ENCODE assay signal across 20 cellular contexts in the genomic region with DNA sequence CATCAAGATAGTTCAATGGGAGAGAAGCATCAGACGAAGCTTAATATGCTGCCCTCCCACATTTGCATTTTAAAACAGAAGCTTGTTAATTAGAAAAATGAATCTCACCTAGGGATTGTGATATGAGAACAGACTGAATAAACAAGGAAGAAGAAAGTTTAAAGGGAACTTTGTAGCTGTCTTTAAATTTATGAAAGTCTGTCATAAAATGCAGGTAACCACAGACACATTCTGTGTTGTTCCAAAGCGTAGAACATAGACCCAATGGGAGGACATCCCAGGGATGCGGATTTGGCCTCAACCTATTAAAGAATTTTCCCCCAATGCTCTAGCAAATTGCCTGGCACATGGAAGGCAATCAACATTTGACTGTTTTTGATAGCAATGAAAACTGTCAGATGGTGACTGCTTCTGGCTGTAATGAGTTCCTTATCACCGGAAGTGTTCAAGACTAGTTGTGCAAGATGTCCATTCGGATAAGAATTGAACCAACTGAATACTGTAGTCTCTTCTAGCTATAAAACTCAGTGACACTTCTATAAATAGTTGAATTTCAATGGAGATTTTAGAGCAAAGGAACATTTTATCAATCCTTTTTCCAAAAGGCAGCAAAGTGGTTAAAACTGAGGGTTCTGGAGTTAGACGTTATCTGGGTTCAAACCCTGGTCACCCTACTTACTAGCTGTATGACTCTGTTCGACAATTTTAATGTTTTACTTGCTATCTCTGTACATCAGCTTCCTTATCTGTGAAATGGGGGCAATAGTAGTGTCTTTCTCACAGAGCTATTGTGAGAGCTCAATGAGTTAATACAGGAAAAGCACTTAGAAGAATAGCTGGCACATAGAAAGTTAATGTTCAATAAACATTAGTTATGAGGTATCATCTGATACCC.
DNase-seq lines count a peak whose midpoint lies in the region; ATAC-seq and TF ChIP-seq lines count a peak whose summit lies in the region.
"Had no signal": no experiment of that assay in that cellular context is flagged by ENCODE, and none has a peak within 500 bp of the region (broad histone marks: within the 10 kb centered on the region; RNA-seq: fewer than 3 reads in every experiment).

No MANE protein-coding gene starts in this region.

- CTCF ChIA-PET in activated CD8-positive, alpha-beta memory T cell treated with anti-CD3 and anti-CD28 coated beads, Interleukin-2, amount 10 ng/mL, durations not matched to agents 7 days and 5 days (lab: Charles Lee): interaction anchor here (0.7 to 2.3 kb wide), 8 partner anchors 9 to 74 kb away, joined by 3 to 13 read pairs (median 3); no protein-coding TSS in a partner anchor

- peaks cover 91% of the 10 kb centered on the region for H3K4me1 Mint-ChIP-seq in activated CD8-positive, alpha-beta memory T cell treated with anti-CD3 and anti-CD28 coated beads, Interleukin-2, amount 10 ng/mL, durations not matched to agents 7 days and 5 days
- peaks cover 95% of the 10 kb centered on the region for H3K4me1 Mint-ChIP-seq in activated T-helper 1 cell treated with anti-CD3 and anti-CD28 coated beads, Interleukin-12 subunit alpha, Interleukin-12 subunit beta, Interleukin-2, Interleukin-4 antibody, amounts not matched to agents 30 ng/mL and 10 ng/mL and 1 ng/mL, durations not matched to agents 14 hours and 24 hours and 36 hours (ENCODE audit: low read depth)

- no peak overlapping the region for H3K4me3 Mint-ChIP-seq in activated CD8-positive, alpha-beta memory T cell treated with anti-CD3 and anti-CD28 coated beads, Interleukin-2, amount 10 ng/mL, durations not matched to agents 7 days and 5 days
- peak overlapping the region; percentile 22 for H3K4me3 Mint-ChIP-seq in activated T-helper 1 cell treated with anti-CD3 and anti-CD28 coated beads, Interleukin-12 subunit alpha, Interleukin-12 subunit beta, Interleukin-2, Interleukin-4 antibody, amounts not matched to agents 30 ng/mL and 10 ng/mL and 1 ng/mL, durations not matched to agents 14 hours and 24 hours and 36 hours
- H3K4me3 Mint-ChIP-seq: CD4-positive, CD25-positive, alpha-beta regulatory T cell had no signal

- H3K4me3 ChIP-seq in mucosa of descending colon: no peak overlapping the region
- H3K4me3 ChIP-seq: breast epithelium, gastrocnemius medialis, HAP-1, suprapubic skin had no signal

- no peaks in the 10 kb centered on the region for H3K9me3 ChIP-seq in mucosa of descending colon
- H3K9me3 ChIP-seq: breast epithelium, gastrocnemius medialis, HAP-1, suprapubic skin had no signal

- intact Hi-C loops in activated T-helper 1 cell treated with anti-CD3 and anti-CD28 coated beads, Interleukin-12 subunit alpha, Interleukin-12 subunit beta, Interleukin-2, Interleukin-4 antibody, amounts not matched to agents 30 ng/mL and 10 ng/mL and 1 ng/mL, durations not matched to agents 14 hours and 24 hours and 36 hours (cut with micrococcal nuclease): no loop called here
- intact Hi-C loops in mucosa of descending colon (cut with DNase I, micrococcal nuclease): no loop called here

- no peak for ATAC-seq in activated CD8-positive, alpha-beta memory T cell treated with anti-CD3 and anti-CD28 coated beads, Interleukin-2, amount 10 ng/mL, durations not matched to agents 7 days and 5 days
- ATAC-seq in mucosa of descending colon: peak; percentile 90
- no peak for ATAC-seq in GM18519 (IDR thresholded peaks at IDR 0.05; ENCODE audit: low FRiP score, unreplicated experiment)
- no peak for ATAC-seq in HG02571 (IDR thresholded peaks at IDR 0.05; ENCODE audit: unreplicated experiment)
- ATAC-seq: gastrocnemius medialis, left lobe of liver had no signal

- H3K36me3 ChIP-seq in mucosa of descending colon (ENCODE audit: low read depth): no peaks in the 10 kb centered on the region
- H3K36me3 ChIP-seq: breast epithelium, gastrocnemius medialis, HAP-1, suprapubic skin had no signal

- peak overlapping the region; percentile 75 for H3K27ac Mint-ChIP-seq in activated CD8-positive, alpha-beta memory T cell treated with anti-CD3 and anti-CD28 coated beads, Interleukin-2, amount 10 ng/mL, durations not matched to agents 7 days and 5 days
- H3K27ac Mint-ChIP-seq in activated T-helper 1 cell treated with anti-CD3 and anti-CD28 coated beads, Interleukin-12 subunit alpha, Interleukin-12 subunit beta, Interleukin-2, Interleukin-4 antibody, amounts not matched to agents 30 ng/mL and 10 ng/mL and 1 ng/mL, durations not matched to agents 14 hours and 24 hours and 36 hours: peak overlapping the region; percentile 65

- no peaks in the 10 kb centered on the region for H3K9me3 Mint-ChIP-seq in activated CD8-positive, alpha-beta memory T cell treated with anti-CD3 and anti-CD28 coated beads, Interleukin-2, amount 10 ng/mL, durations not matched to agents 7 days and 5 days (ENCODE audit: low read depth)
- no peaks in the 10 kb centered on the region for H3K9me3 Mint-ChIP-seq in activated T-helper 1 cell treated with anti-CD3 and anti-CD28 coated beads, Interleukin-12 subunit alpha, Interleukin-12 subunit beta, Interleukin-2, Interleukin-4 antibody, amounts not matched to agents 30 ng/mL and 10 ng/mL and 1 ng/mL, durations not matched to agents 14 hours and 24 hours and 36 hours
- H3K9me3 Mint-ChIP-seq: CD4-positive, CD25-positive, alpha-beta regulatory T cell had no signal

- no peak for DNase-seq in activated CD8-positive, alpha-beta memory T cell treated with anti-CD3 and anti-CD28 coated beads, Interleukin-2, amount 10 ng/mL, durations not matched to agents 7 days and 5 days
- DNase-seq in activated CD8-positive, alpha-beta memory T cell treated with anti-CD3 and anti-CD28 coated beads, Interleukin-2, amount 50 U/mL, for 4 hours: no peak
- DNase-seq in NOMO-1 treated with DMSO at 0.1 percent for 48 hours (lab: John Stamatoyannopoulos, UW; ENCODE audit: unreplicated experiment): peak; percentile 58
- DNase-seq in activated T-helper 1 cell treated with anti-CD3 and anti-CD28 coated beads, Interleukin-12 subunit alpha, Interleukin-12 subunit beta, Interleukin-2, Interleukin-4 antibody, amounts not matched to agents 30 ng/mL and 10 ng/mL and 1 ng/mL, durations not matched to agents 14 hours and 24 hours and 36 hours (ENCODE audit: low spot score): no peak
- DNase-seq in mucosa of descending colon: no peak
- no peak for DNase-seq in SHP77 (lab: John Stamatoyannopoulos, UW)
- DNase-seq: activated CD8-positive, alpha-beta memory T cell treated with anti-CD3 and anti-CD28 coated beads for 24 hours; activated gamma-delta T cell; CD4-positive, CD25-positive, alpha-beta regulatory T cell; gastrocnemius medialis; NCI-H1694; Right ventricle myocardium superior; stimulated activated CD4-positive, alpha-beta T cell treated with anti-CD3 and anti-CD28 coated beads, Interleukin-4, amount 100 ng/mL, for 1 hour; T-helper 9 cell had no signal

- peaks cover 3% of the 10 kb centered on the region for H3K36me3 Mint-ChIP-seq in activated CD8-positive, alpha-beta memory T cell treated with anti-CD3 and anti-CD28 coated beads, Interleukin-2, amount 10 ng/mL, durations not matched to agents 7 days and 5 days
- peaks cover 2% of the 10 kb centered on the region for H3K36me3 Mint-ChIP-seq in activated T-helper 1 cell treated with anti-CD3 and anti-CD28 coated beads, Interleukin-12 subunit alpha, Interleukin-12 subunit beta, Interleukin-2, Interleukin-4 antibody, amounts not matched to agents 30 ng/mL and 10 ng/mL and 1 ng/mL, durations not matched to agents 14 hours and 24 hours and 36 hours (ENCODE audit: low read depth)
- H3K36me3 Mint-ChIP-seq: CD4-positive, CD25-positive, alpha-beta regulatory T cell had no signal

- H3K4me1 ChIP-seq in mucosa of descending colon (ENCODE audit: low read depth): no peaks in the 10 kb centered on the region
- H3K4me1 ChIP-seq: breast epithelium, gastrocnemius medialis, HAP-1, suprapubic skin had no signal

- no peaks in the 10 kb centered on the region for H3K27me3 Mint-ChIP-seq in activated CD8-positive, alpha-beta memory T cell treated with anti-CD3 and anti-CD28 coated beads, Interleukin-2, amount 10 ng/mL, durations not matched to agents 7 days and 5 days
- no peaks in the 10 kb centered on the region for H3K27me3 Mint-ChIP-seq in activated T-helper 1 cell treated with anti-CD3 and anti-CD28 coated beads, Interleukin-12 subunit alpha, Interleukin-12 subunit beta, Interleukin-2, Interleukin-4 antibody, amounts not matched to agents 30 ng/mL and 10 ng/mL and 1 ng/mL, durations not matched to agents 14 hours and 24 hours and 36 hours (ENCODE audit: insufficient read depth)
- H3K27me3 Mint-ChIP-seq: CD4-positive, CD25-positive, alpha-beta regulatory T cell had no signal

- TF ChIP-seq CTCF in mucosa of descending colon (IDR thresholded peaks at IDR 0.05): no peak
